In genomic region chr2:96099861-96100798, GRCh38 we compare ENCODE assay signal across 1 cellular context.
TF ChIP-seq lines count a peak whose summit lies in the region.

No MANE protein-coding gene starts in this region.

TF ChIP-seq in H1, 55 proteins besides CTCF, POLR2A, EP300 and RAD21:
- no peak for TF ChIP-seq SAP30 (IDR thresholded peaks at IDR 0.05; ENCODE audit: insufficient read depth, insufficient replicate concordance, low read length)
- TF ChIP-seq SIRT6 (IDR thresholded peaks at IDR 0.05; ENCODE audit: low read length): no peak
- TF ChIP-seq EGR1 (IDR thresholded peaks at IDR 0.05; ENCODE audit: borderline replicate concordance, low read depth, low read length): 0 out of 2 replicates have a peak, but pooled peaks have one; percentile 39
- TF ChIP-seq KDM1A (IDR thresholded peaks at IDR 0.05; ENCODE audit: borderline replicate concordance, low read length): 0 out of 2 replicates have a peak, but pooled peaks have one; percentile 28
